ENCODE assay signal across 9 cellular contexts in genomic region chr13:77696006-77696862, GRCh38. TPM values are rescaled to one million over a fixed set of nuclear protein-coding genes. Genes with fewer than 3 reads are reported as not detected.
A peak's percentile ranks its signal among the peaks of the same experiment; 100 is the strongest.
DNase-seq lines count a peak whose midpoint lies in the region; ATAC-seq, FAIRE-seq and TF ChIP-seq lines count a peak whose summit lies in the region.
"Had no signal": no experiment of that assay in that cellular context is flagged by ENCODE, and none has a peak within 500 bp of the region (broad histone marks: within the 10 kb centered on the region; RNA-seq: fewer than 3 reads in every experiment).

No MANE protein-coding gene starts in this region.

- peaks cover 20% of the 10 kb centered on the region for H4K20me1 ChIP-seq in SU-DHL-6 (ENCODE audit: low read depth, low read length)

- intact Hi-C loops in right cardiac atrium (cut with DNase I) (no loop called here), heart left ventricle (cut with DNase I) (loop anchor here in 1 of 10 donors (10.0 kb wide), 1 partner anchor 661 kb away; no protein-coding TSS in a partner anchor)

- TF ChIP-seq POLR2A in heart left ventricle (IDR thresholded peaks at IDR 0.05) (no peak), upper lobe of left lung (IDR thresholded peaks at IDR 0.05) (no peak)

- H3K4me3 ChIP-seq in right cardiac atrium (ENCODE audit: low read length) = peak overlapping the region; percentile 98
- peak overlapping the region in 6 of 12 donors; percentile 62 to 96 (median 75) for H3K4me3 ChIP-seq in heart left ventricle
- H3K4me3 ChIP-seq in SU-DHL-6 (ENCODE audit: insufficient read depth, low read length, poor library complexity, severe bottlenecking) = peak overlapping the region; percentile 87
- H3K4me3 ChIP-seq in upper lobe of left lung = peak overlapping the region in 3 of 4 donors; percentile 71 to 93 (median 79)
- H3K4me3 ChIP-seq: SJSA1 had no signal

- peaks cover 23% of the 10 kb centered on the region; the same call in 1 of the 2 replicates for H3K79me2 ChIP-seq in SU-DHL-6 (ENCODE audit: insufficient read depth, low read length)

- peak; percentile 95 for FAIRE-seq in islet of Langerhans (lab: Jason Lieb, UNC)

- H2AFZ ChIP-seq in SU-DHL-6 (ENCODE audit: low read depth, low read length, severe bottlenecking) = peak overlapping the region; percentile 98

- H3K9me2 ChIP-seq in SU-DHL-6 (replicated peaks; ENCODE audit: insufficient read depth, low read length) = no peaks in the 10 kb centered on the region

- 24% methylated on average over 9 of the region's 9 CpGs for WGBS in right cardiac atrium
- 29 to 39% (median 30%) methylated on average over 9 of the region's 9 CpGs for WGBS in heart left ventricle, 4 donors
- 19 to 23% methylated on average over 9 of the region's 9 CpGs for WGBS in upper lobe of left lung, 2 donors

- peak overlapping the region; percentile 64; the same call in 1 of the 2 replicates for H3K9ac ChIP-seq in SU-DHL-6 (ENCODE audit: low read length)

- TF ChIP-seq EP300 in upper lobe of left lung (IDR thresholded peaks at IDR 0.05) = no peak

- peaks cover 12% of the 10 kb centered on the region; the same call in 1 of the 2 replicates for H3F3A ChIP-seq in SU-DHL-6 (ENCODE audit: insufficient read depth)

- no peak for TF ChIP-seq CTCF in heart left ventricle (IDR thresholded peaks at IDR 0.05)
- no peak for TF ChIP-seq CTCF in SU-DHL-6 (IDR thresholded peaks at IDR 0.05; ENCODE audit: insufficient read depth, low read length, poor library complexity, severe bottlenecking)
- no peak for TF ChIP-seq CTCF in upper lobe of left lung (IDR thresholded peaks at IDR 0.05)

- H3K36me3 ChIP-seq in heart left ventricle = no peaks in the 10 kb centered on the region
- H3K36me3 ChIP-seq in SU-DHL-6 (ENCODE audit: low read length) = peaks cover 2% of the 10 kb centered on the region; the same call in 1 of the 2 replicates
- H3K36me3 ChIP-seq in upper lobe of left lung = no peaks in the 10 kb centered on the region
- H3K36me3 ChIP-seq: SJSA1 had no signal

- ATAC-seq in right cardiac atrium (no peak), heart left ventricle (no peak), upper lobe of left lung (ENCODE audit: low FRiP score in 2 of 2) (no peak), HG03565 (IDR thresholded peaks at IDR 0.05; ENCODE audit: unreplicated experiment) (no peak), HG03342 (IDR thresholded peaks at IDR 0.05; ENCODE audit: unreplicated experiment) (no peak)

- H3K27me3 ChIP-seq in right cardiac atrium (ENCODE audit: control insufficient read depth, insufficient read depth) (no peaks in the 10 kb centered on the region), heart left ventricle (peaks cover 0 to 4% (median 0%) of the 10 kb centered on the region in 9 donors), SU-DHL-6 (ENCODE audit: low read length) (no peaks in the 10 kb centered on the region), upper lobe of left lung (no peaks in the 10 kb centered on the region)

- H3K9me3 ChIP-seq in right cardiac atrium (ENCODE audit: control insufficient read depth, low read length) (no peaks in the 10 kb centered on the region), heart left ventricle (no peaks in the 10 kb centered on the region), SU-DHL-6 (ENCODE audit: insufficient read depth, low read length) (no peaks in the 10 kb centered on the region), upper lobe of left lung (no peaks in the 10 kb centered on the region)
- H3K9me3 ChIP-seq: SJSA1 had no signal

- no peak for DNase-seq in right cardiac atrium
- no peak for DNase-seq in heart left ventricle
- no peak for DNase-seq in upper lobe of left lung
- DNase-seq in activated CD4-positive, CD25-positive, alpha-beta regulatory T cell (lab: John Stamatoyannopoulos, UW) = no peak

- peak overlapping the region; percentile 87 for H3K4me2 ChIP-seq in SU-DHL-6 (ENCODE audit: low read depth, low read length, poor library complexity, severe bottlenecking)

- H3K27ac ChIP-seq in right cardiac atrium (ENCODE audit: low read length) (no peak overlapping the region), heart left ventricle (peak overlapping the region in 1 of 12 donors; percentile 9), SU-DHL-6 (ENCODE audit: low read depth, low read length) (no peak overlapping the region), upper lobe of left lung (no peak overlapping the region)
- H3K27ac ChIP-seq: SJSA1 had no signal

- H3K4me1 ChIP-seq in right cardiac atrium (ENCODE audit: control insufficient read depth, insufficient read depth, low read length) (no peaks in the 10 kb centered on the region), heart left ventricle (peaks cover 0 to 28% (median 5%) of the 10 kb centered on the region in 12 donors), upper lobe of left lung (peaks cover 0 to 27% (median 10%) of the 10 kb centered on the region in 4 donors)

RNA-seq across cellular contexts. Expression of gene SLAIN1, which starts 1.3 kb away (rescaled TPM):
- total RNA-seq in right cardiac atrium = 10 to 100 TPM; 10.6 to 16.2 (median 13.0) TPM
- polyA plus RNA-seq in right cardiac atrium = 9.2 TPM
- 10 to 100 TPM in 2 of 9 donors, 1 to 10 TPM in 7; 5.1 to 14.9 (median 7.2) TPM for total RNA-seq in heart left ventricle
- 1 to 10 TPM; 2.3 to 4.2 TPM for polyA plus RNA-seq in heart left ventricle
- 10 to 100 TPM; 10.6 to 35.6 (median 21.4) TPM for total RNA-seq in upper lobe of left lung
- total RNA-seq: SJSA1 had no signal
